In genomic region chr2:11863513-11864328, GRCh38 we compare ENCODE assay signal across 8 cellular contexts.
DNase-seq lines count a peak whose midpoint lies in the region; ATAC-seq and TF ChIP-seq lines count a peak whose summit lies in the region.

No MANE protein-coding gene starts in this region.

- H3K9me3 Mint-ChIP-seq in CD4-positive, alpha-beta T cell, result peaks cover 2% of the 10 kb centered on the region

- ATAC-seq in CD4-positive, alpha-beta T cell (ENCODE audit: poor library complexity), result peak; percentile 83
- ATAC-seq in GM19463 (IDR thresholded peaks at IDR 0.05; ENCODE audit: unreplicated experiment) (peak; percentile 48), GM18519 (IDR thresholded peaks at IDR 0.05; ENCODE audit: low FRiP score, unreplicated experiment) (no peak)

- no peak overlapping the region; the same call in 1 of the 2 replicates for H2AFZ ChIP-seq in Karpas-422 (ENCODE audit: low read length)

- H3K4me2 ChIP-seq in Karpas-422 (ENCODE audit: low read depth, low read length, poor library complexity, severe bottlenecking), result peak overlapping the region; percentile 56

- H3K9me2 ChIP-seq in Karpas-422 (replicated peaks; ENCODE audit: insufficient read depth, low read length), result no peaks in the 10 kb centered on the region

- H3K27me3 Mint-ChIP-seq in CD4-positive, alpha-beta T cell, result no peaks in the 10 kb centered on the region

- H4K20me1 ChIP-seq in Karpas-422 (ENCODE audit: insufficient read depth, low read depth, low read length), result no peaks in the 10 kb centered on the region

- intact Hi-C loops in CD4-positive, alpha-beta T cell (cut with DNase I, micrococcal nuclease), result loop anchor here (1.0 to 5.0 kb wide), 7 partner anchors 463 to 1144 kb away; partner anchors contain the start of gene TRIB2 (in 2 of the 2)

- CTCF ChIA-PET in CD4-positive, alpha-beta T cell (lab: Charles Lee), result interaction anchor here (0.6 to 1.7 kb wide), 6 partner anchors 35 to 1143 kb away, joined by 3 to 6 read pairs (median 3); no protein-coding TSS in a partner anchor

- no peaks in the 10 kb centered on the region for H3K9me3 ChIP-seq in CD4-positive, alpha-beta T cell (ENCODE audit: control insufficient read depth, low read length)
- no peaks in the 10 kb centered on the region; the same call in 1 of the 2 replicates for H3K9me3 ChIP-seq in Karpas-422 (ENCODE audit: low read length)

- no peak overlapping the region for H3K27ac Mint-ChIP-seq in CD4-positive, alpha-beta T cell

- POLR2A ChIA-PET in CD4-positive, alpha-beta T cell (lab: Charles Lee), result interaction anchor here (0.6 to 2.4 kb wide), 6 partner anchors 182 to 1068 kb away, joined by 3 to 17 read pairs (median 3); partner anchors contain the start of gene TRIB2

- peak; percentile 50 to 71 (median 54) for DNase-seq in CD4-positive, alpha-beta T cell
- peak; percentile 92 for DNase-seq in Karpas-422
- peak; percentile 58 for DNase-seq in T follicular helper cell (ENCODE audit: low read depth)
- peak in 55 of 58 donors; percentile 10 to 87 (median 63) for DNase-seq in anterior cingulate cortex (lab: John Stamatoyannopoulos, UW)
- peak; percentile 97 for DNase-seq in hepatic stellate cell (ENCODE audit: low spot score)
- peak; percentile 87 for DNase-seq in skeletal muscle cell (ENCODE audit: low read depth)

- H3K79me2 ChIP-seq in Karpas-422 (ENCODE audit: low read length), result no peaks in the 10 kb centered on the region; the same call in 1 of the 2 replicates

- peak overlapping the region; percentile 43 for H3K4me3 ChIP-seq in Karpas-422 (ENCODE audit: low read length)
- H3K4me3 ChIP-seq in skeletal muscle cell (ENCODE audit: low read depth, low read length), result peak overlapping the region; percentile 16

- no peaks in the 10 kb centered on the region for H3K36me3 Mint-ChIP-seq in CD4-positive, alpha-beta T cell (ENCODE audit: low read depth)

- peak overlapping the region; percentile 67 for H3K9ac ChIP-seq in Karpas-422 (ENCODE audit: low read length)

- H3K4me3 Mint-ChIP-seq in CD4-positive, alpha-beta T cell, result peak overlapping the region; percentile 18

- H3K36me3 ChIP-seq in Karpas-422 (ENCODE audit: insufficient read depth, low read length), result peaks cover 24% of the 10 kb centered on the region

- no peak overlapping the region for H3K27ac ChIP-seq in CD4-positive, alpha-beta T cell (ENCODE audit: low read depth, low read length)
- peak overlapping the region; percentile 95 for H3K27ac ChIP-seq in Karpas-422 (ENCODE audit: low read length)

- no peaks in the 10 kb centered on the region for H3K27me3 ChIP-seq in CD4-positive, alpha-beta T cell (ENCODE audit: control insufficient read depth, insufficient read depth, low read length)
- H3K27me3 ChIP-seq in Karpas-422 (ENCODE audit: low read length), result no peaks in the 10 kb centered on the region

- H3K4me1 Mint-ChIP-seq in CD4-positive, alpha-beta T cell (ENCODE audit: low read depth), result peaks cover 18% of the 10 kb centered on the region

- peak; percentile 97 for TF ChIP-seq CTCF in CD4-positive, alpha-beta T cell (IDR thresholded peaks at IDR 0.05)

- H3K4me1 ChIP-seq in Karpas-422 (ENCODE audit: low read length), result peaks cover 62% of the 10 kb centered on the region
